20 cellular contexts compared by ENCODE assay signal in genomic region chr6:75907444-75907843, GRCh38.
DNase-seq lines count a peak whose midpoint lies in the region; ATAC-seq and FAIRE-seq lines count a peak whose summit lies in the region.
"Had no signal": no experiment of that assay in that cellular context is flagged by ENCODE, and none has a peak within 500 bp of the region (broad histone marks: within the 10 kb centered on the region; RNA-seq: fewer than 3 reads in every experiment).

No MANE protein-coding gene starts in this region.

- peak; percentile 45 for FAIRE-seq in islet of Langerhans (lab: Jason Lieb, UNC)
- FAIRE-seq: A549, D721Med, GM12878, GM12892, GM18507 had no signal

- H3K4me3 Mint-ChIP-seq in stimulated activated effector memory CD8-positive, alpha-beta T cell treated with anti-CD3 and anti-CD28 coated beads, Interleukin-12 subunit alpha, Interleukin-12 subunit beta, amount 100 ng/mL, for 72 hours = no peak overlapping the region
- H3K4me3 Mint-ChIP-seq: B cell; CD4-positive, alpha-beta T cell; CD8-positive, alpha-beta T cell had no signal

- no peak for DNase-seq in stimulated activated effector memory CD8-positive, alpha-beta T cell treated with anti-CD3 and anti-CD28 coated beads, Interleukin-12 subunit alpha, Interleukin-12 subunit beta, amount 100 ng/mL, for 72 hours (ENCODE audit: low spot score in 2 of 2)
- no peak for DNase-seq in dedifferentiated amniotic fluid mesenchymal stem cell (ENCODE audit: extremely low spot score)
- no peak for DNase-seq in middle frontal gyrus (ENCODE audit: extremely low spot score, low spot score)
- DNase-seq: AML-193; Caco-2; Calu3; CD4-positive, alpha-beta T cell; CD8-positive, alpha-beta T cell; DMS79; DND-41; EL; GDM1 had no signal

- no peaks in the 10 kb centered on the region for H3K4me1 Mint-ChIP-seq in stimulated activated effector memory CD8-positive, alpha-beta T cell treated with anti-CD3 and anti-CD28 coated beads, Interleukin-12 subunit alpha, Interleukin-12 subunit beta, amount 100 ng/mL, for 72 hours
- H3K4me1 Mint-ChIP-seq: B cell had no signal

- H3K27ac Mint-ChIP-seq in stimulated activated effector memory CD8-positive, alpha-beta T cell treated with anti-CD3 and anti-CD28 coated beads, Interleukin-12 subunit alpha, Interleukin-12 subunit beta, amount 100 ng/mL, for 72 hours = no peak overlapping the region
- H3K27ac Mint-ChIP-seq: B cell; CD4-positive, alpha-beta T cell; CD8-positive, alpha-beta T cell had no signal

- H3K9me3 Mint-ChIP-seq in stimulated activated effector memory CD8-positive, alpha-beta T cell treated with anti-CD3 and anti-CD28 coated beads, Interleukin-12 subunit alpha, Interleukin-12 subunit beta, amount 100 ng/mL, for 72 hours = no peaks in the 10 kb centered on the region
- H3K9me3 Mint-ChIP-seq: CD4-positive, alpha-beta T cell; CD8-positive, alpha-beta T cell had no signal

- no peaks in the 10 kb centered on the region for H3K36me3 Mint-ChIP-seq in stimulated activated effector memory CD8-positive, alpha-beta T cell treated with anti-CD3 and anti-CD28 coated beads, Interleukin-12 subunit alpha, Interleukin-12 subunit beta, amount 100 ng/mL, for 72 hours
- H3K36me3 Mint-ChIP-seq: CD8-positive, alpha-beta T cell had no signal

- ATAC-seq in GM21619 (IDR thresholded peaks at IDR 0.05; ENCODE audit: unreplicated experiment) = peak; percentile 57
- peak; percentile 45 for ATAC-seq in stimulated activated effector memory CD8-positive, alpha-beta T cell treated with anti-CD3 and anti-CD28 coated beads, Interleukin-12 subunit alpha, Interleukin-12 subunit beta, amount 100 ng/mL, for 72 hours
- ATAC-seq: A549; CD8-positive, alpha-beta T cell; GM12878 had no signal
